Comparison of ENCODE assay signal across 26 cellular contexts in genomic region chr18:10565835-10566234, GRCh38. TPM values are rescaled to one million over a fixed set of nuclear protein-coding genes. Genes with fewer than 3 reads are reported as not detected.
DNase-seq lines count a peak whose midpoint lies in the region; ATAC-seq, FAIRE-seq and TF ChIP-seq lines count a peak whose summit lies in the region.
"Had no signal": no experiment of that assay in that cellular context is flagged by ENCODE, and none has a peak within 500 bp of the region (broad histone marks: within the 10 kb centered on the region; RNA-seq: fewer than 3 reads in every experiment).

No MANE protein-coding gene starts in this region.

- no peaks in the 10 kb centered on the region for H3K27me3 Mint-ChIP-seq in activated naive CD8-positive, alpha-beta T cell treated with anti-CD3 and anti-CD28 coated beads for 36 hours
- H3K27me3 Mint-ChIP-seq: stimulated activated naive CD8-positive, alpha-beta T cell treated with anti-CD3 and anti-CD28 coated beads, Interleukin-15, Interleukin-2, amounts not matched to agents 100 ng/mL and 50 ng/mL, for 24 hours; T-cell had no signal

- POLR2A ChIA-PET in K562 (lab: Yijun Ruan, JAX) = interaction anchor here (0.7 kb wide), 1 partner anchor 35 kb away, joined by 3 read pairs; no protein-coding TSS in a partner anchor

- intact Hi-C loops in K562 (cut with micrococcal nuclease) = loop anchor here (10.0 kb wide), 1 partner anchor 219 kb away; no protein-coding TSS in a partner anchor
- intact Hi-C loops in uterus (cut with DNase I; ENCODE audit: low total_unique reads) = no loop called here

- 64% methylated on average over 5 of the region's 5 CpGs for WGBS in K562 (ENCODE audit: insufficient coverage, low coverage, missing lambda C conversion rate)

- H3K36me3 Mint-ChIP-seq in activated naive CD8-positive, alpha-beta T cell treated with anti-CD3 and anti-CD28 coated beads for 36 hours = peaks cover 6% of the 10 kb centered on the region

- H3K4me1 Mint-ChIP-seq in activated naive CD8-positive, alpha-beta T cell treated with anti-CD3 and anti-CD28 coated beads for 36 hours = no peaks in the 10 kb centered on the region

- H3K4me3 Mint-ChIP-seq in activated naive CD8-positive, alpha-beta T cell treated with anti-CD3 and anti-CD28 coated beads for 36 hours = no peak overlapping the region
- H3K4me3 Mint-ChIP-seq: activated CD8-positive, alpha-beta T cell treated with anti-CD3 and anti-CD28 coated beads, Interleukin-2, amount 10 ng/mL, durations not matched to agents 7 days and 5 days; stimulated activated naive CD8-positive, alpha-beta T cell treated with anti-CD3 and anti-CD28 coated beads, Interleukin-15, Interleukin-2, amounts not matched to agents 100 ng/mL and 50 ng/mL, for 24 hours; T-cell had no signal

- no peaks in the 10 kb centered on the region for H3K79me2 ChIP-seq in K562 (ENCODE audit: control insufficient read depth, insufficient read depth, low read length)

- peak; percentile 41 for ATAC-seq in K562
- no peak for ATAC-seq in GM21360 (IDR thresholded peaks at IDR 0.05; ENCODE audit: unreplicated experiment)
- no peak for ATAC-seq in GM19035 (IDR thresholded peaks at IDR 0.05; ENCODE audit: unreplicated experiment)
- ATAC-seq: activated CD8-positive, alpha-beta T cell treated with anti-CD3 and anti-CD28 coated beads, Interleukin-2, amount 10 ng/mL, durations not matched to agents 7 days and 5 days; T-cell had no signal

- no peak for TF ChIP-seq RAD21 in K562 (CRISPR knock-in tag; conservative IDR thresholded peaks at IDR 0.05 in 1 of 2, IDR thresholded peaks at IDR 0.05 in 1 of 2)

- no peaks in the 10 kb centered on the region for H3K27me3 ChIP-seq in K562 (ENCODE audit: control insufficient read depth in 2 of 2, insufficient read depth in 2 of 2, low read length in 2 of 2)
- H3K27me3 ChIP-seq in uterus = no peaks in the 10 kb centered on the region
- H3K27me3 ChIP-seq: adrenal gland, BE2C, SJCRH30 had no signal

- CTCF ChIA-PET in K562 (lab: Yijun Ruan, JAX; ENCODE audit: low intra/inter-chr PET ratio) = interaction anchor here (0.5 kb wide), 1 partner anchor 1458 kb away, joined by 3 read pairs; no protein-coding TSS in a partner anchor

- FAIRE-seq in K562 (lab: Jason Lieb, UNC) = peak; percentile 61
- FAIRE-seq: G401.6, GM19239, H54, RCC 7860 had no signal

- H3K27ac ChIP-seq in K562 (ENCODE audit: extremely low read depth, low read depth, low read length) (no peak overlapping the region; the same call in 2 of the 3 replicates), uterus (no peak overlapping the region)
- H3K27ac ChIP-seq: adrenal gland, prostate gland, SJCRH30 had no signal

- H3K9ac ChIP-seq in K562 (ENCODE audit: insufficient read depth in 1 of 2, low read depth in 2 of 2, low read length in 2 of 2) = peak overlapping the region in 1 of 2 experiments; percentile 79; a peak in 2 of 4 replicates

- TF ChIP-seq EP300 in K562 (IDR thresholded peaks at IDR 0.05; ENCODE audit: low read length) = no peak

- H3K4me2 ChIP-seq in K562 (ENCODE audit: insufficient read depth, low read length) = peak overlapping the region; percentile 50

- H4K20me1 ChIP-seq in K562 (replicated peaks; ENCODE audit: control insufficient read depth, insufficient read depth, low read length) = no peaks in the 10 kb centered on the region

- DNase-seq in Ammon's horn (ENCODE audit: low spot score) (peak; percentile 69), LHCN-M2 (ENCODE audit: low read depth) (peak; percentile 23), K562 (ENCODE audit: extremely low read depth in 1 of 4, low spot score in 3 of 4) (peak in 1 of 4 experiments; percentile 35), myocyte (ENCODE audit: low read depth) (peak; percentile 40), uterus (no peak)
- DNase-seq in activated naive CD8-positive, alpha-beta T cell treated with anti-CD3 and anti-CD28 coated beads for 36 hours = no peak
- DNase-seq: activated CD4-positive, CD25-positive, alpha-beta regulatory T cell treated with anti-CD3 and anti-CD28 coated beads, Interleukin-2, amount 50 U/mL, for 72 hours; activated CD8-positive, alpha-beta T cell treated with anti-CD3 and anti-CD28 coated beads, Interleukin-2, amount 10 ng/mL, durations not matched to agents 7 days and 5 days; adrenal gland; BE2C; DMS53; effector CD4-positive, alpha-beta T cell; IMR-90; NCI-H1417; NCI-H2029 treated with DMSO at 0.1 percent for 48 hours; NCI-H748 treated with DMSO at 0.1 percent for 48 hours; T-cell had no signal

- in situ Hi-C loops in K562 (cut with MboI) = loop anchor here (25.0 kb wide), 1 partner anchor 996 kb away; no protein-coding TSS in a partner anchor

- H3K4me3 ChIP-seq in K562 = no peak overlapping the region
- no peak overlapping the region for H3K4me3 ChIP-seq in uterus
- H3K4me3 ChIP-seq: adrenal gland, prostate gland, SJCRH30 had no signal

- TF ChIP-seq POLR2A in K562 (conservative IDR thresholded peaks at IDR 0.05) (no peak), uterus (IDR thresholded peaks at IDR 0.05) (no peak)

- H3K9me3 Mint-ChIP-seq in activated naive CD8-positive, alpha-beta T cell treated with anti-CD3 and anti-CD28 coated beads for 36 hours = no peaks in the 10 kb centered on the region
- H3K9me3 Mint-ChIP-seq: stimulated activated naive CD8-positive, alpha-beta T cell treated with anti-CD3 and anti-CD28 coated beads, Interleukin-15, Interleukin-2, amounts not matched to agents 100 ng/mL and 50 ng/mL, for 24 hours had no signal

- H3K4me1 ChIP-seq in K562 (replicated peaks in 1 of 2; ENCODE audit: control insufficient read depth in 2 of 2, insufficient read depth in 2 of 2, low read length in 2 of 2) = peaks cover 15 to 18% of the 10 kb centered on the region in 2 experiments
- no peaks in the 10 kb centered on the region for H3K4me1 ChIP-seq in uterus
- H3K4me1 ChIP-seq: adrenal gland, BE2C, prostate gland, SJCRH30 had no signal

- BruUV-seq in K562 (replicated peaks; lab: Mats Ljungman, UMichigan) = no TSS peak

- H3K9me1 ChIP-seq in K562 (ENCODE audit: control insufficient read depth, insufficient read depth, low read length) = no peaks in the 10 kb centered on the region

- TF ChIP-seq CTCF in K562 (IDR thresholded peaks at IDR 0.05 in 2 of 3, conservative IDR thresholded peaks at IDR 0.05 in 1 of 3; ENCODE audit: insufficient read depth in 2 of 3, low read depth in 1 of 3, low read length in 3 of 3) = no peak
- TF ChIP-seq CTCF in uterus (IDR thresholded peaks at IDR 0.05) = no peak

- no peak overlapping the region for H3K27ac Mint-ChIP-seq in activated naive CD8-positive, alpha-beta T cell treated with anti-CD3 and anti-CD28 coated beads for 36 hours
- H3K27ac Mint-ChIP-seq: activated CD8-positive, alpha-beta T cell treated with anti-CD3 and anti-CD28 coated beads, Interleukin-2, amount 10 ng/mL, durations not matched to agents 7 days and 5 days; stimulated activated naive CD8-positive, alpha-beta T cell treated with anti-CD3 and anti-CD28 coated beads, Interleukin-15, Interleukin-2, amounts not matched to agents 100 ng/mL and 50 ng/mL, for 24 hours; T-cell had no signal

- H3K9me3 ChIP-seq in K562 (replicated peaks; ENCODE audit: control insufficient read depth, insufficient read depth, low read depth, low read length) (0 out of 2 replicates have a peak, but pooled peaks cover 3% of the 10 kb centered on the region), uterus (no peaks in the 10 kb centered on the region)
- H3K9me3 ChIP-seq: adrenal gland, BE2C, prostate gland, SJCRH30 had no signal

- H3K36me3 ChIP-seq in K562 (ENCODE audit: control insufficient read depth, insufficient read depth, low read length) (no peaks in the 10 kb centered on the region), uterus (no peaks in the 10 kb centered on the region)
- H3K36me3 ChIP-seq: adrenal gland, BE2C, prostate gland, SJCRH30 had no signal

- H2AFZ ChIP-seq in K562 (ENCODE audit: low read depth, low read length) = peak overlapping the region; percentile 75

TF ChIP-seq in K562, 482 proteins besides CTCF, POLR2A, EP300 and RAD21 (continues in another document):
- peak; percentile 38; the same call in 1 of the 2 replicates for TF ChIP-seq EGR1 (conservative IDR thresholded peaks at IDR 0.05)
- TF ChIP-seq CREB1 (IDR thresholded peaks at IDR 0.05) = no peak
- TF ChIP-seq CREB1 (CRISPR knock-in tag; IDR thresholded peaks at IDR 0.05) = no peak
- TF ChIP-seq ETV5 (CRISPR knock-in tag; IDR thresholded peaks at IDR 0.05; ENCODE audit: low read depth) = no peak

RNA-seq across cellular contexts. Expression of gene NAPG, which starts 40.0 kb away (rescaled TPM):
- total RNA-seq in LHCN-M2 (2014; rRNA removed) = 38.0 and 40.8 TPM in 2 replicates
- 12.9 TPM for polyA plus RNA-seq in LHCN-M2 (2012)
- 31.3 and 105 TPM in 2 replicates for total RNA-seq in K562 (2011; cell fraction: chromatin; rRNA removed; ENCODE audit: low replicate concordance)
- total RNA-seq in K562 (2011; cell fraction: nucleolus; rRNA removed) = 23.2 and 26.1 TPM in 2 replicates
- 51.0 and 88.7 TPM in 2 replicates for total RNA-seq in K562 (2011; cell fraction: nucleoplasm; rRNA removed)
- total RNA-seq in K562 (2014; rRNA removed) = 31.6 and 37.1 TPM in 2 replicates
- total RNA-seq in K562 (2014; rRNA removed; fragmentation: Illumina TruSeq; extraction: Trizol) = 63.3 and 71.6 TPM in 2 replicates
- total RNA-seq in K562 (2015; rRNA removed; fragmentation: Illumina TruSeq; extraction: Trizol) = 55.1 and 61.7 TPM in 2 replicates
- total RNA-seq in K562 (2021) = 42.9 and 45.8 TPM in 2 replicates
- 47.3 and 55.3 TPM in 2 replicates for polyA plus RNA-seq in K562 (2011; rRNA removed)
- 8.8 and 19.0 TPM in 2 replicates for polyA plus RNA-seq in K562 (2011; cell fraction: cytosol; rRNA removed)
- polyA plus RNA-seq in K562 (2011; cell fraction: nucleus; rRNA removed) = 21.9 and 29.5 TPM in 2 replicates
- 23.2 and 27.2 TPM in 2 replicates for polyA plus RNA-seq in K562 (2012)
- 34.3 and 38.2 TPM in 2 replicates for polyA plus RNA-seq in K562 (2014; fragmentation: Illumina TruSeq; extraction: Trizol)
- polyA plus RNA-seq in K562 (2014; fragmentation: Nextera tagmentation; extraction: Ambion mirVana) = 10 to 100 TPM; 50.9 to 52.4 TPM
- polyA plus RNA-seq in K562 (2014; rRNA removed) = 38.6 and 39.9 TPM in 2 replicates
- 38.5 and 44.8 TPM in 2 replicates for polyA minus RNA-seq in K562 (2011; rRNA and poly(A)+ RNA removed)
- polyA minus RNA-seq in K562 (2011; cell fraction: cytosol; rRNA and poly(A)+ RNA removed) = 15.2 and 21.4 TPM in 2 replicates
- 21.9 and 35.9 TPM in 2 replicates for polyA minus RNA-seq in K562 (2011; cell fraction: nucleus; rRNA and poly(A)+ RNA removed)
- 34.0 and 39.3 TPM in 2 replicates for total RNA-seq in myocyte
- polyA plus RNA-seq in myocyte (2012) = 17.4 TPM
- 10 to 100 TPM; 21.5 to 60.6 (median 32.7) TPM for total RNA-seq in uterus
- 10 to 100 TPM; 28.8 to 29.6 TPM for total RNA-seq in activated naive CD8-positive, alpha-beta T cell treated with anti-CD3 and anti-CD28 coated beads for 36 hours

Comparison
In these comparisons a context has a peak if more than half of its experiments do, and no peak if none do; other contexts are left out.
1. DNase-seq: peak in Ammon's horn (single experiment), LHCN-M2 (single experiment) and myocyte (single experiment); none in uterus (0 of 2) and activated naive CD8-positive, alpha-beta T cell treated with anti-CD3 and anti-CD28 coated beads for 36 hours (single experiment).